Comparison of ENCODE assay signal across 3 cellular contexts in genomic region chr11:69982675-69983570, GRCh38.
TF ChIP-seq lines count a peak whose summit lies in the region.

No MANE protein-coding gene starts in this region.

TF ChIP-seq in IMR-90, 13 proteins besides CTCF, POLR2A, EP300 and RAD21:
- TF ChIP-seq SMC3 (IDR thresholded peaks at IDR 0.05; ENCODE audit: low read depth, low read length) (no peak), USF2 (IDR thresholded peaks at IDR 0.05; ENCODE audit: low read depth, low read length) (no peak), RCOR1 (IDR thresholded peaks at IDR 0.05; ENCODE audit: insufficient replicate concordance, low read length) (no peak), CEBPB (IDR thresholded peaks at IDR 0.05; ENCODE audit: low read depth, low read length) (no peak), ELK1 (IDR thresholded peaks at IDR 0.05; ENCODE audit: borderline replicate concordance, low read depth, low read length) (no peak), FOS (IDR thresholded peaks at IDR 0.05; ENCODE audit: low read depth, low read length) (no peak), CHD1 (IDR thresholded peaks at IDR 0.05; ENCODE audit: low read depth, low read length) (no peak), MXI1 (IDR thresholded peaks at IDR 0.05; ENCODE audit: borderline replicate concordance, low read depth, low read length) (no peak), MAZ (IDR thresholded peaks at IDR 0.05; ENCODE audit: borderline replicate concordance, low read depth, low read length) (no peak), MAFK (IDR thresholded peaks at IDR 0.05; ENCODE audit: low read depth, low read length) (no peak)
TF ChIP-seq in IMR-90: peak in this region for 0.

TF ChIP-seq in K562, 482 proteins besides CTCF, POLR2A, EP300 and RAD21 (continues in another document):
- TF ChIP-seq MEIS2 (IDR thresholded peaks at IDR 0.05; ENCODE audit: partially characterized antibody) (peak; percentile 31), ZSCAN32 (CRISPR knock-in tag; IDR thresholded peaks at IDR 0.05) (no peak), CHD7 (IDR thresholded peaks at IDR 0.05; ENCODE audit: low read depth, low read length) (no peak), BRF2 (IDR thresholded peaks at IDR 0.05; ENCODE audit: borderline replicate concordance, insufficient read depth, insufficient read length) (no peak), ZNF253 (CRISPR knock-in tag; conservative IDR thresholded peaks at IDR 0.05) (no peak), PKNOX1 (IDR thresholded peaks at IDR 0.05) (peak; percentile 84), ZNF316 (IDR thresholded peaks at IDR 0.05) (peak; percentile 81), MAFK (IDR thresholded peaks at IDR 0.05; ENCODE audit: low read length) (0 out of 2 replicates have a peak, but pooled peaks have one; percentile 18), CBFA2T3 (IDR thresholded peaks at IDR 0.05) (peak; percentile 59), CBFA2T2 (conservative IDR thresholded peaks at IDR 0.05) (peak; percentile 39; the same call in 1 of the 2 replicates)

TF ChIP-seq in liver, 16 proteins besides CTCF, POLR2A, EP300 and RAD21:
- TF ChIP-seq SP1 (IDR thresholded peaks at IDR 0.05) (peak; percentile 57), GABPA (IDR thresholded peaks at IDR 0.05 in 1 of 2, conservative IDR thresholded peaks at IDR 0.05 in 1 of 2) (no peak), RXRA (IDR thresholded peaks at IDR 0.05) (peak; percentile 62 to 63), NR2F2 (IDR thresholded peaks at IDR 0.05) (no peak), HNF4A (conservative IDR thresholded peaks at IDR 0.05) (peak; percentile 52 to 54)
